16 cellular contexts compared by ENCODE assay signal in the genomic region with DNA sequence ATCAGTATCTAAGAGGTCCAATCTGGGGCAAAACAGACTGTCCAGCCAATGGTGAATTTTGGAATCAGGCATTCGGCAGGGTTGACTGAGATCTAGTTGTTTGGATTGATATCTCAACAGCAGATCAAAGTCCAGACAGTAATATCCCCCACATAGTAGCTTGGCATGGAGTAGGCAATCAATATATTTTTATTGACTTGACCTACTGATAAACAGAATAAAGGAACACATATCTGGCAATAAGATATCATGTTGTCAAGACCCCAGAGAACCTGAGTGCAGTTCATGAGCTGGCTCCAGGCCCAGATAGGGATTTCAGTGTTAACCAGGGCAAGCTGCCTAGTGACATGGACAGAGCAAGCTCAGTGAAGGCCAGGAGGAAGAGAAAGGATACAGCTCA. TPM values are rescaled to one million over a fixed set of nuclear protein-coding genes. Genes with fewer than 3 reads are reported as not detected.
A peak's percentile ranks its signal among the peaks of the same experiment; 100 is the strongest.
DNase-seq lines count a peak whose midpoint lies in the region; ATAC-seq and TF ChIP-seq lines count a peak whose summit lies in the region.
"Had no signal": no experiment of that assay in that cellular context is flagged by ENCODE, and none has a peak within 500 bp of the region (broad histone marks: within the 10 kb centered on the region; RNA-seq: fewer than 3 reads in every experiment).

No MANE protein-coding gene starts in this region.

- WGBS in right lobe of liver (ENCODE audit: insufficient coverage, low coverage, low lambda C conversion rate, missing lambda C conversion rate): 29% methylated on average over 1 of the region's 1 CpG

- H3K27me3 ChIP-seq in right lobe of liver: no peaks in the 10 kb centered on the region

- H3K36me3 Mint-ChIP-seq in stimulated activated naive CD8-positive, alpha-beta T cell treated with anti-CD3 and anti-CD28 coated beads, Interleukin-15, Interleukin-2, amounts not matched to agents 100 ng/mL and 50 ng/mL, for 24 hours (ENCODE audit: low read depth): no peaks in the 10 kb centered on the region

- intact Hi-C loops in right lobe of liver (cut with DNase I): no loop called here

- no peak overlapping the region for H3K4me3 ChIP-seq in right lobe of liver
- H3K4me3 ChIP-seq: GM23338, SK-N-MC had no signal

- no peak overlapping the region for H3K4me3 Mint-ChIP-seq in stimulated activated naive CD8-positive, alpha-beta T cell treated with anti-CD3 and anti-CD28 coated beads, Interleukin-15, Interleukin-2, amounts not matched to agents 100 ng/mL and 50 ng/mL, for 24 hours
- H3K4me3 Mint-ChIP-seq: B cell, GM23338 had no signal

- H3K27me3 Mint-ChIP-seq in stimulated activated naive CD8-positive, alpha-beta T cell treated with anti-CD3 and anti-CD28 coated beads, Interleukin-15, Interleukin-2, amounts not matched to agents 100 ng/mL and 50 ng/mL, for 24 hours: no peaks in the 10 kb centered on the region
- H3K27me3 Mint-ChIP-seq: B cell had no signal

- H3K9me3 ChIP-seq in right lobe of liver: no peaks in the 10 kb centered on the region

- H3K36me3 ChIP-seq in right lobe of liver: no peaks in the 10 kb centered on the region

- peak overlapping the region; percentile 7 for H3K27ac Mint-ChIP-seq in stimulated activated naive CD8-positive, alpha-beta T cell treated with anti-CD3 and anti-CD28 coated beads, Interleukin-15, Interleukin-2, amounts not matched to agents 100 ng/mL and 50 ng/mL, for 24 hours
- H3K27ac Mint-ChIP-seq: B cell, GM23338 had no signal

- H3K4me1 Mint-ChIP-seq in stimulated activated naive CD8-positive, alpha-beta T cell treated with anti-CD3 and anti-CD28 coated beads, Interleukin-15, Interleukin-2, amounts not matched to agents 100 ng/mL and 50 ng/mL, for 24 hours (ENCODE audit: low read depth): peaks cover 60% of the 10 kb centered on the region
- H3K4me1 Mint-ChIP-seq: GM23338 had no signal

- no peak for TF ChIP-seq POLR2A in right lobe of liver (IDR thresholded peaks at IDR 0.05)

- in situ Hi-C loops in ACHN (cut with HindIII; ENCODE audit: low pct_ligation_motif_present, low pct_unique_long_range_greater_than_20kb, low sequenced_read_pairs): no loop called here

- H3K27ac ChIP-seq in right lobe of liver: peak overlapping the region in 2 of 3 donors; percentile 59 to 62
- H3K27ac ChIP-seq: KMS-11, SK-N-MC had no signal

- peaks cover 4% of the 10 kb centered on the region for H3K9me3 Mint-ChIP-seq in stimulated activated naive CD8-positive, alpha-beta T cell treated with anti-CD3 and anti-CD28 coated beads, Interleukin-15, Interleukin-2, amounts not matched to agents 100 ng/mL and 50 ng/mL, for 24 hours
- H3K9me3 Mint-ChIP-seq: GM23338 had no signal

- peaks cover 0 to 33% (median 4%) of the 10 kb centered on the region in 4 donors for H3K4me1 ChIP-seq in right lobe of liver

- ATAC-seq in stimulated activated naive CD8-positive, alpha-beta T cell treated with anti-CD3 and anti-CD28 coated beads, Interleukin-15, Interleukin-2, amounts not matched to agents 100 U/mL and 50 U/mL, for 24 hours: no peak
- ATAC-seq in right lobe of liver: peak; percentile 84 to 94 (median 92)
- no peak for ATAC-seq in HG03354 (IDR thresholded peaks at IDR 0.05; ENCODE audit: poor library complexity, severe bottlenecking, unreplicated experiment)
- ATAC-seq: GM23338 had no signal

- no peak for DNase-seq in stimulated activated naive CD8-positive, alpha-beta T cell treated with anti-CD3 and anti-CD28 coated beads, Interleukin-15, Interleukin-2, amounts not matched to agents 100 U/mL and 50 U/mL, for 24 hours
- DNase-seq in amniotic epithelial cell (ENCODE audit: low read depth) (peak; percentile 7), right lobe of liver (peak; percentile 79 to 92 (median 86)), OCI-M1 (lab: John Stamatoyannopoulos, UW) (no peak), ACHN (no peak)
- DNase-seq: DMS 273 treated with DMSO at 0.1 percent for 48 hours, HCEC 1CT, MV-4-11, NCI-H1694 treated with DMSO at 0.1 percent for 48 hours, Right ventricle myocardium superior had no signal

- no peak for TF ChIP-seq CTCF in right lobe of liver (IDR thresholded peaks at IDR 0.05)

RNA-seq across cellular contexts. Expression of gene TNFAIP3, which starts 34.4 kb away (rescaled TPM):
- 10 to 100 TPM in 5 of 6 experiments, 1 to 10 TPM in 1; 8.3 to 38.1 (median 13.6) TPM for total RNA-seq in right lobe of liver

Comparison
In these comparisons a context has a peak if more than half of its experiments do, and no peak if none do; other contexts are left out.
1. ATAC-seq: peak in right lobe of liver (4 of 4); none in stimulated activated naive CD8-positive, alpha-beta T cell treated with anti-CD3 and anti-CD28 coated beads, Interleukin-15, Interleukin-2, amounts not matched to agents 100 U/mL and 50 U/mL, for 24 hours (single experiment) and HG03354 (single experiment).
2. DNase-seq: peak in amniotic epithelial cell (single experiment) and right lobe of liver (3 of 3); none in stimulated activated naive CD8-positive, alpha-beta T cell treated with anti-CD3 and anti-CD28 coated beads, Interleukin-15, Interleukin-2, amounts not matched to agents 100 U/mL and 50 U/mL, for 24 hours (single experiment), OCI-M1 (single experiment) and ACHN (single experiment).